19 cellular contexts compared by ENCODE assay signal in the genomic region with DNA sequence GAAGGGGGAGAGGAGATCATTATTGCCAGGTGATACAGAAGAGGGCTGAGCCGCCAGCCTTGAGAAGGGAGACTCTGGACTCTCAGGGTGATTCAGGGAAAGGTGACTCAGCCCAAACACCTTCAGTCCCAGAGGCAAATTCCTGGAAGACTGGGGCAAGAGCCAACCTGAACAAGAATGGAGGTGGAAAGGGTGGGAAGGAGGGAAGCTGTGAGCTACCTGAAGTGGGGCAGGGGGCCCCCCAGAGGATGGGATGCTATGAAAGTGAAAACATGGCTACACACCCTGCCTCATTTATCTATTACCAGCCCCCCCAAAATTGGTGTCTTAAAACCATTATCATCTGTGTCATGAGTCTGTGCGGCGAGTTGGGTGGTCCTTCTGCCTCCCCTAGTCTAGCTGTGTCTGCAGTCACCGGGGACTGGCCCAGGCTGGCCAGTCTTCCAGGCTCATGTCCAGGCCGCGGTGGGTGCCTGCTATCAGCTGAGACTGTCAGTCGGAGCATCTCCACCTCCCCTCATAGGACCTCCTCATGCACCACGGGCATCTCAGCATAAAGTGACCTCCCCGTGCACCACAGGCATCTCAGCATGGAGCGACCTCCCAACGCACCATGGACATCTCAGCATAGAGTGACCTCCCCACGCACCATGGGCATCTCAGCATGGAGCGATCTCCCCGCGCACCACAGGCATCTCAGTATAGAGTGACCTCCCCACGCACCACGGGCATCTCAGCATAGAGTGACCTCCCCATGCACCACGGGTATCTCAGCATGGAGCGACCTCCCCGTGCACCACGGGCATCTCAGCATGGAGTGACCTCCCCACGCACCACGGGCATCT. TPM values are rescaled to one million over a fixed set of nuclear protein-coding genes. Genes with fewer than 3 reads are reported as not detected.
A peak's percentile ranks its signal among the peaks of the same experiment; 100 is the strongest.
DNase-seq lines count a peak whose midpoint lies in the region; ATAC-seq and TF ChIP-seq lines count a peak whose summit lies in the region.
"Had no signal": no experiment of that assay in that cellular context is flagged by ENCODE, and none has a peak within 500 bp of the region (broad histone marks: within the 10 kb centered on the region; RNA-seq: fewer than 3 reads in every experiment).

No MANE protein-coding gene starts in this region.

- no peak overlapping the region for H3K9ac ChIP-seq in endodermal cell (ENCODE audit: extremely low read depth, low read length, poor library complexity, severe bottlenecking)

- TF ChIP-seq CTCF in endodermal cell (conservative IDR thresholded peaks at IDR 0.05) = no peak

- in situ Hi-C loops in ACHN (cut with HindIII; ENCODE audit: low pct_ligation_motif_present, low pct_unique_long_range_greater_than_20kb, low sequenced_read_pairs) = no loop called here

- peak; percentile 36 for DNase-seq in ACHN
- peak; percentile 57 for DNase-seq in HT-29 (ENCODE audit: low spot score)
- peak; percentile 40 for DNase-seq in endodermal cell
- DNase-seq in mucosa of gallbladder (ENCODE audit: low spot score) = peak; percentile 53
- no peak for DNase-seq in SHP77 (lab: John Stamatoyannopoulos, UW)
- no peak for DNase-seq in cortex of kidney (lab: John Stamatoyannopoulos, UW)
- DNase-seq: activated CD8-positive, alpha-beta T cell treated with anti-CD3 and anti-CD28 coated beads, Interleukin-2, amount 10 ng/mL, durations not matched to agents 7 days and 5 days; activated naive CD8-positive, alpha-beta T cell treated with anti-CD3 and anti-CD28 coated beads, Interleukin-2, amount 10 ng/mL, durations not matched to agents 7 days and 5 days; activated T-cell treated with anti-CD3 and anti-CD28 coated beads, Interleukin-2, amount 50 U/mL, for 72 hours; hippocampal formation; NCI-H510A; stimulated activated naive CD4-positive, alpha-beta T cell treated with Interleukin-2 at 50 U/mL for 16 hours had no signal

- no peak overlapping the region for H3K4me3 ChIP-seq in endodermal cell (ENCODE audit: low read length)
- H3K4me3 ChIP-seq: breast epithelium, GM12878 had no signal

- H3K4me1 ChIP-seq in endodermal cell (ENCODE audit: control insufficient read depth, insufficient read depth, low read length) = no peaks in the 10 kb centered on the region

- no peaks in the 10 kb centered on the region for H3K9me3 ChIP-seq in endodermal cell (ENCODE audit: control insufficient read depth, low read length)
- H3K9me3 ChIP-seq: breast epithelium had no signal

- no peaks in the 10 kb centered on the region for H3K27me3 ChIP-seq in endodermal cell (ENCODE audit: control insufficient read depth, insufficient read depth, low read length, poor library complexity, severe bottlenecking)
- H3K27me3 ChIP-seq: breast epithelium had no signal

- ATAC-seq in GM18870 (IDR thresholded peaks at IDR 0.05; ENCODE audit: unreplicated experiment) (no peak), HG03439 (IDR thresholded peaks at IDR 0.05; ENCODE audit: unreplicated experiment) (no peak)
- ATAC-seq: activated CD8-positive, alpha-beta T cell treated with anti-CD3 and anti-CD28 coated beads, Interleukin-2, amount 10 ng/mL, durations not matched to agents 7 days and 5 days; activated T-cell treated with anti-CD3 and anti-CD28 coated beads, Interleukin-2, amount 50 U/mL, for 72 hours; GM12878 had no signal

- no peak overlapping the region for H3K27ac Mint-ChIP-seq in endodermal cell
- H3K27ac Mint-ChIP-seq: activated CD8-positive, alpha-beta T cell treated with anti-CD3 and anti-CD28 coated beads, Interleukin-2, amount 10 ng/mL, durations not matched to agents 7 days and 5 days; activated naive CD8-positive, alpha-beta T cell treated with anti-CD3 and anti-CD28 coated beads, Interleukin-2, amount 10 ng/mL, durations not matched to agents 7 days and 5 days; activated T-cell treated with anti-CD3 and anti-CD28 coated beads, Interleukin-2, amount 50 U/mL, for 72 hours had no signal

- H3K27me3 Mint-ChIP-seq in endodermal cell (ENCODE audit: insufficient read depth) = no peaks in the 10 kb centered on the region

- WGBS in endodermal cell (ENCODE audit: insufficient coverage in 1 of 2, insufficient read length in 1 of 2), 2 experiments = 93 to 98% methylated on average over 13 to 23 of the region's 23 CpGs

- no peaks in the 10 kb centered on the region for H3K36me3 ChIP-seq in endodermal cell (ENCODE audit: control insufficient read depth, insufficient read depth, low read length)
- H3K36me3 ChIP-seq: breast epithelium had no signal

- no peak overlapping the region for H3K27ac ChIP-seq in endodermal cell (ENCODE audit: low read depth, low read length)

- no peaks in the 10 kb centered on the region for H3K36me3 Mint-ChIP-seq in endodermal cell (ENCODE audit: low read depth)
- H3K36me3 Mint-ChIP-seq: activated naive CD8-positive, alpha-beta T cell treated with anti-CD3 and anti-CD28 coated beads, Interleukin-2, amount 10 ng/mL, durations not matched to agents 7 days and 5 days had no signal

- H3K9me3 Mint-ChIP-seq in endodermal cell = no peaks in the 10 kb centered on the region
- H3K9me3 Mint-ChIP-seq: activated naive CD8-positive, alpha-beta T cell treated with anti-CD3 and anti-CD28 coated beads, Interleukin-2, amount 10 ng/mL, durations not matched to agents 7 days and 5 days; activated T-cell treated with anti-CD3 and anti-CD28 coated beads, Interleukin-2, amount 50 U/mL, for 72 hours had no signal

- no peak overlapping the region for H3K4me3 Mint-ChIP-seq in endodermal cell
- H3K4me3 Mint-ChIP-seq: activated CD8-positive, alpha-beta T cell treated with anti-CD3 and anti-CD28 coated beads, Interleukin-2, amount 10 ng/mL, durations not matched to agents 7 days and 5 days; activated naive CD8-positive, alpha-beta T cell treated with anti-CD3 and anti-CD28 coated beads, Interleukin-2, amount 10 ng/mL, durations not matched to agents 7 days and 5 days; activated T-cell treated with anti-CD3 and anti-CD28 coated beads, Interleukin-2, amount 50 U/mL, for 72 hours had no signal

- H3K4me1 Mint-ChIP-seq in endodermal cell = peaks cover 8% of the 10 kb centered on the region
- H3K4me1 Mint-ChIP-seq: activated naive CD8-positive, alpha-beta T cell treated with anti-CD3 and anti-CD28 coated beads, Interleukin-2, amount 10 ng/mL, durations not matched to agents 7 days and 5 days had no signal

RNA-seq across cellular contexts. Expression of a gene that starts 3.2 kb away (rescaled TPM):
- total RNA-seq in HT-29 (2014; rRNA removed; shearing (Covaris generic)) = 0.05 TPM in 1 of 2 replicates, not detected in the other
- total RNA-seq in endodermal cell (not detected), mucosa of gallbladder (not detected)
- not detected for polyA plus RNA-seq in endodermal cell (2013, experiment 1 of 2)
- not detected for polyA plus RNA-seq in endodermal cell (2013, experiment 2 of 2)
- total RNA-seq: activated CD8-positive, alpha-beta T cell treated with anti-CD3 and anti-CD28 coated beads, Interleukin-2, amount 10 ng/mL, durations not matched to agents 7 days and 5 days; activated naive CD8-positive, alpha-beta T cell treated with anti-CD3 and anti-CD28 coated beads, Interleukin-2, amount 10 ng/mL, durations not matched to agents 7 days and 5 days; activated T-cell treated with anti-CD3 and anti-CD28 coated beads, Interleukin-2, amount 50 U/mL, for 72 hours; GM12878; HT1080; left lobe of liver; pulmonary artery endothelial cell had no signal
- polyA plus RNA-seq: GM12878 had no signal

RNA-seq across cellular contexts. Expression of a gene that starts 28.5 kb away (rescaled TPM):
- total RNA-seq in HT-29 (2014; rRNA removed; shearing (Covaris generic)) = 20.0 and 37.7 TPM in 2 replicates
- under 1 TPM; 0.42 to 0.44 TPM for total RNA-seq in endodermal cell
- polyA plus RNA-seq in endodermal cell (2013, experiment 1 of 2) = 0.14 TPM
- polyA plus RNA-seq in endodermal cell (2013, experiment 2 of 2) = 0.79 TPM
- 3.4 TPM for total RNA-seq in mucosa of gallbladder
- total RNA-seq: activated CD8-positive, alpha-beta T cell treated with anti-CD3 and anti-CD28 coated beads, Interleukin-2, amount 10 ng/mL, durations not matched to agents 7 days and 5 days; activated naive CD8-positive, alpha-beta T cell treated with anti-CD3 and anti-CD28 coated beads, Interleukin-2, amount 10 ng/mL, durations not matched to agents 7 days and 5 days; GM12878 had no signal

Comparison
In these comparisons a context has a peak if more than half of its experiments do, and no peak if none do; other contexts are left out.
1. DNase-seq: peak in ACHN (single experiment), HT-29 (single experiment), endodermal cell (single experiment) and mucosa of gallbladder (single experiment); none in SHP77 (0 of 2) and cortex of kidney (single experiment).